Comparison of ENCODE assay signal across 2 cellular contexts in genomic region chr3:134740077-134740476, GRCh38. TPM values are rescaled to one million over a fixed set of nuclear protein-coding genes. Genes with fewer than 3 reads are reported as not detected.
"Had no signal": no experiment of that assay in that cellular context is flagged by ENCODE, and none has a peak within 500 bp of the region (broad histone marks: within the 10 kb centered on the region; RNA-seq: fewer than 3 reads in every experiment).

No MANE protein-coding gene starts in this region.

RNA-seq across cellular contexts. Expression of gene EPHB1, which starts 55.0 kb away (rescaled TPM):
- total RNA-seq: SJSA1, SK-MEL-5 had no signal
